In genomic region chr9:129719135-129719534, GRCh38 we compare ENCODE assay signal across 1 cellular context.
TF ChIP-seq lines count a peak whose summit lies in the region.

No MANE protein-coding gene starts in this region.

TF ChIP-seq in WTC11, 78 proteins besides CTCF, POLR2A, EP300 and RAD21 (continued from another document):
- no peak for TF ChIP-seq ZNF425 (CRISPR knock-in tag; conservative IDR thresholded peaks at IDR 0.05)
